Comparison of ENCODE assay signal across 22 cellular contexts in genomic region chr4:1447676-1448588, GRCh38. TPM values are rescaled to one million over a fixed set of nuclear protein-coding genes. Genes with fewer than 3 reads are reported as not detected.
DNase-seq lines count a peak whose midpoint lies in the region; ATAC-seq and TF ChIP-seq lines count a peak whose summit lies in the region.
"Had no signal": no experiment of that assay in that cellular context is flagged by ENCODE, and none has a peak within 500 bp of the region (broad histone marks: within the 10 kb centered on the region; RNA-seq: fewer than 3 reads in every experiment).

No MANE protein-coding gene starts in this region.

- no peak overlapping the region for H3K4me3 ChIP-seq in CD4-positive, alpha-beta memory T cell (ENCODE audit: low read length in 2 of 2)
- no peak overlapping the region for H3K4me3 ChIP-seq in HAP-1
- H3K4me3 ChIP-seq: GM12878 had no signal

- no peak for ATAC-seq in activated CD8-positive, alpha-beta memory T cell treated with anti-CD3 and anti-CD28 coated beads, Interleukin-2, amount 10 ng/mL, durations not matched to agents 7 days and 5 days
- no peak for ATAC-seq in sciatic nerve
- ATAC-seq: GM12878, HCT116, Right ventricle myocardium inferior had no signal

- no peaks in the 10 kb centered on the region for H3K4me1 ChIP-seq in CD4-positive, alpha-beta memory T cell (ENCODE audit: insufficient read depth, low read length)
- no peaks in the 10 kb centered on the region for H3K4me1 ChIP-seq in HAP-1
- H3K4me1 ChIP-seq: BE2C had no signal

- H3K27ac Mint-ChIP-seq in activated CD8-positive, alpha-beta memory T cell treated with anti-CD3 and anti-CD28 coated beads, Interleukin-2, amount 10 ng/mL, durations not matched to agents 7 days and 5 days, result no peak overlapping the region
- H3K27ac Mint-ChIP-seq in CD4-positive, alpha-beta memory T cell, result no peak overlapping the region
- H3K27ac Mint-ChIP-seq: CD4-positive, alpha-beta T cell had no signal

- CTCF ChIA-PET in activated CD8-positive, alpha-beta memory T cell treated with anti-CD3 and anti-CD28 coated beads, Interleukin-2, amount 10 ng/mL, durations not matched to agents 7 days and 5 days (lab: Charles Lee), result no interaction called here
- CTCF ChIA-PET in CD4-positive, alpha-beta memory T cell (lab: Charles Lee; ENCODE audit: partially characterized antibody), result interaction anchor here (1.5 kb wide), 1 partner anchor 28 kb away, joined by 3 read pairs; no protein-coding TSS in a partner anchor

- peaks cover 1% of the 10 kb centered on the region for H3K36me3 Mint-ChIP-seq in activated CD8-positive, alpha-beta memory T cell treated with anti-CD3 and anti-CD28 coated beads, Interleukin-2, amount 10 ng/mL, durations not matched to agents 7 days and 5 days
- peaks cover 0 to 6% of the 10 kb centered on the region in 2 donors for H3K36me3 Mint-ChIP-seq in CD4-positive, alpha-beta memory T cell

- POLR2A ChIA-PET in CD4-positive, alpha-beta memory T cell (lab: Charles Lee; ENCODE audit: partially characterized antibody), result no interaction called here

- H3K27ac ChIP-seq in CD4-positive, alpha-beta memory T cell (ENCODE audit: low read depth, low read length), result no peak overlapping the region

- no peaks in the 10 kb centered on the region for H3K27me3 Mint-ChIP-seq in activated CD8-positive, alpha-beta memory T cell treated with anti-CD3 and anti-CD28 coated beads, Interleukin-2, amount 10 ng/mL, durations not matched to agents 7 days and 5 days
- H3K27me3 Mint-ChIP-seq in CD4-positive, alpha-beta memory T cell, result peaks cover 5 to 16% of the 10 kb centered on the region in 2 donors

- no peaks in the 10 kb centered on the region for H3K9me3 ChIP-seq in CD4-positive, alpha-beta memory T cell (ENCODE audit: control insufficient read depth in 1 of 2, low read length in 2 of 2)
- no peaks in the 10 kb centered on the region for H3K9me3 ChIP-seq in HAP-1
- H3K9me3 ChIP-seq: BE2C had no signal

- H3K9me3 Mint-ChIP-seq in activated CD8-positive, alpha-beta memory T cell treated with anti-CD3 and anti-CD28 coated beads, Interleukin-2, amount 10 ng/mL, durations not matched to agents 7 days and 5 days (ENCODE audit: low read depth), result peaks cover 8% of the 10 kb centered on the region
- H3K9me3 Mint-ChIP-seq in CD4-positive, alpha-beta memory T cell, result peaks cover 1 to 8% (median 5%) of the 10 kb centered on the region in 8 donors

- in situ Hi-C loops in GM13976 (cut with MboI; ENCODE audit: low sequenced_read_pairs, unreplicated experiment), result no loop called here
- in situ Hi-C loops in HAP-1 (cut with MboI; ENCODE audit: low sequenced_read_pairs), result no loop called here

- no peak for TF ChIP-seq CTCF in GM13976 (IDR thresholded peaks at IDR 0.05; ENCODE audit: borderline replicate concordance, control extremely low read depth, extremely low read depth, insufficient read depth, missing control alignments)

- peak; percentile 33 for DNase-seq in activated CD8-positive, alpha-beta memory T cell treated with anti-CD3 and anti-CD28 coated beads, Interleukin-2, amount 10 ng/mL, durations not matched to agents 7 days and 5 days
- no peak for DNase-seq in activated CD8-positive, alpha-beta memory T cell treated with anti-CD3 and anti-CD28 coated beads, Interleukin-2, amount 50 U/mL, for 48 hours
- DNase-seq in GM13976 (ENCODE audit: low spot score) (peak; percentile 14), islet precursor cell (peak; percentile 37), sciatic nerve (ENCODE audit: low spot score) (peak; percentile 54), NCI-H2107 treated with DMSO at 0.1 percent for 48 hours (lab: John Stamatoyannopoulos, UW; ENCODE audit: unreplicated experiment) (no peak), HAP-1 (ENCODE audit: low spot score in 2 of 2) (no peak)
- DNase-seq in CD4-positive, alpha-beta memory T cell, result no peak
- DNase-seq: BE2C; CD4-positive, alpha-beta T cell; DMS53; EL; NCI-H1092 treated with DMSO at 0.1 percent for 48 hours; NCI-H146; NCI-H2029 treated with DMSO at 0.1 percent for 48 hours; NCI-H2171 treated with DMSO at 0.1 percent for 48 hours; NK-92 treated with Interleukin-12 subunit alpha and Interleukin-12 subunit beta, amount 100 ng/mL, for 24 hours had no signal

- H3K4me1 Mint-ChIP-seq in activated CD8-positive, alpha-beta memory T cell treated with anti-CD3 and anti-CD28 coated beads, Interleukin-2, amount 10 ng/mL, durations not matched to agents 7 days and 5 days, result no peaks in the 10 kb centered on the region
- H3K4me1 Mint-ChIP-seq in CD4-positive, alpha-beta memory T cell, result no peaks in the 10 kb centered on the region

- no peaks in the 10 kb centered on the region for H3K36me3 ChIP-seq in CD4-positive, alpha-beta memory T cell (ENCODE audit: insufficient read depth, low read length)
- no peaks in the 10 kb centered on the region for H3K36me3 ChIP-seq in HAP-1 (replicated peaks)
- H3K36me3 ChIP-seq: BE2C had no signal

- intact Hi-C loops in sciatic nerve (cut with DNase I), result no loop called here
- intact Hi-C loops in CD4-positive, alpha-beta memory T cell (cut with micrococcal nuclease), result no loop called here

- H3K4me3 Mint-ChIP-seq in activated CD8-positive, alpha-beta memory T cell treated with anti-CD3 and anti-CD28 coated beads, Interleukin-2, amount 10 ng/mL, durations not matched to agents 7 days and 5 days, result no peak overlapping the region
- no peak overlapping the region for H3K4me3 Mint-ChIP-seq in CD4-positive, alpha-beta memory T cell
- H3K4me3 Mint-ChIP-seq: CD4-positive, alpha-beta T cell had no signal

- H3K27me3 ChIP-seq in CD4-positive, alpha-beta memory T cell (ENCODE audit: insufficient read depth, low read length), result no peaks in the 10 kb centered on the region
- H3K27me3 ChIP-seq in HAP-1 (ENCODE audit: low read depth), result peaks cover 5% of the 10 kb centered on the region; the same call in 1 of the 2 replicates
- H3K27me3 ChIP-seq: BE2C had no signal

RNA-seq across cellular contexts. Expression of gene NKX1-1, which starts 41.7 kb away (rescaled TPM):
- total RNA-seq in activated CD8-positive, alpha-beta memory T cell treated with anti-CD3 and anti-CD28 coated beads, Interleukin-2, amount 10 ng/mL, durations not matched to agents 7 days and 5 days, result not detected
- not detected for total RNA-seq in sciatic nerve
- total RNA-seq in CD4-positive, alpha-beta memory T cell, result not detected
- polyA plus RNA-seq in CD4-positive, alpha-beta memory T cell, result not detected
- total RNA-seq: A172; CD4-positive, alpha-beta T cell; GM12878; NCI-H460; Right ventricle myocardium inferior had no signal
- polyA plus RNA-seq: GM12878 had no signal

Comparison
In these comparisons a context has a peak if more than half of its experiments do, and no peak if none do; other contexts are left out.
1. DNase-seq: peak in activated CD8-positive, alpha-beta memory T cell treated with anti-CD3 and anti-CD28 coated beads, Interleukin-2, amount 10 ng/mL, durations not matched to agents 7 days and 5 days (single experiment), GM13976 (single experiment), islet precursor cell (single experiment) and sciatic nerve (single experiment); none in activated CD8-positive, alpha-beta memory T cell treated with anti-CD3 and anti-CD28 coated beads, Interleukin-2, amount 50 U/mL, for 48 hours (single experiment), NCI-H2107 treated with DMSO at 0.1 percent for 48 hours (single experiment), CD4-positive, alpha-beta memory T cell (0 of 5) and HAP-1 (0 of 2).